In the genomic region with DNA sequence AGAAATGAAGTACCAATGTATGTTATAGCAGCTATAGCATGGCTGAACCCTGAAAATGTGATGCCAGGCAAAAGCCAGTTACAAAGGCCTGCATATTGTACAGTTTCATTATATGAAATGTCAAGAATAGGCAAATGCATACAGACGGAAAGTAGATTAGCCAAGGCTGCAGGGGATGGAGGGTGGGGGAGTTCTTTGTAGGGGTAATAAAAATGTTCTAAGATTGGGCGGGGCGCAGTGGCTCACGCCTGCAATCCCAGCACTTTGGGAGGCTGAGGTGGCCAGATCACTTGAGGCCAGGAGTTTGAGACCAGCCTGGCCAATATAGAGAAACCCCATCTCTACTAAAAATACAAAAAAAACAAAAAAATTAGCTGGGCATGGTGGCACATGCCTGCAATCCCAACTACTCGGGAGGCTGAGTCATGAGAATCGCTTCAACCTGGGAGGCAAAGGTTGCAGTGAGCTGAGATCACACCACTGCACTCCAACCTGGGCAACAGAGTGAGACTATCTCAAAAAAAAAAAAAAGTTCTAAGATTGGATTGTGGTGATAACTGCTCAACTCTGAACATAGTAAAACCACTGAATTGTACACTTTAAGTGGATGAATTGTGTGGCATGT, we compare ENCODE assay signal across 2 cellular contexts. TPM values are rescaled to one million over a fixed set of nuclear protein-coding genes. Genes with fewer than 3 reads are reported as not detected.
"Had no signal": no experiment of that assay in that cellular context is flagged by ENCODE, and none has a peak within 500 bp of the region (broad histone marks: within the 10 kb centered on the region; RNA-seq: fewer than 3 reads in every experiment).

No MANE protein-coding gene starts in this region.

RNA-seq across cellular contexts. Expression of a gene that starts 58.1 kb away (rescaled TPM):
- total RNA-seq: SK-MEL-5 had no signal
- polyA plus RNA-seq: SK-N-SH had no signal
